8 cellular contexts compared by ENCODE assay signal in the genomic region with DNA sequence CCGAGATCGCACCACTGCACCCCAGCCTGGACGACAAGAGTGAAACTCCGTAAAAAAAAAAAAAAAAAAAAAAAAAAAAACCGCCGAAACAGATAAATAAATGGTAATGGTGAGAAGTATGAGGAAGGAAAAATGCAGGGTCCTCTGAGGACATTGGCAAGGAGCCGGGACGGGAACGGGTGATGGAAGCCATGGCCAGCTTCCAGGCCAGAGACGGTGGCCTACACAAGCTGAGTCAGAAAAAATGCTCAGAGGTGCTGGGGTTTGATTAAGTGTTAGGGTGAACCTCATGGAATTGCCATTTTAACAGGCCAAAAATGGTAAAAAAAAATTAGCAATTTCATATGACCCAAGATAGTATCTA. TPM values are rescaled to one million over a fixed set of nuclear protein-coding genes. Genes with fewer than 3 reads are reported as not detected.
DNase-seq lines count a peak whose midpoint lies in the region; ATAC-seq and TF ChIP-seq lines count a peak whose summit lies in the region.

No MANE protein-coding gene starts in this region.

- peak overlapping the region; percentile 81 for H3K27ac Mint-ChIP-seq in CD8-positive, alpha-beta T cell

- no peaks in the 10 kb centered on the region for H3K27me3 ChIP-seq in CD8-positive, alpha-beta T cell (ENCODE audit: insufficient read depth, low read length)
- H3K27me3 ChIP-seq in body of pancreas (no peaks in the 10 kb centered on the region), layer of hippocampus (ENCODE audit: control insufficient read depth, insufficient read depth, low read length) (no peaks in the 10 kb centered on the region)

- no peak for DNase-seq in CD8-positive, alpha-beta T cell
- no peak for DNase-seq in LNCaP clone FGC (ENCODE audit: low read depth)
- DNase-seq in body of pancreas, result peak; percentile 86 to 91 (median 90)
- DNase-seq in stromal cell of bone marrow (ENCODE audit: low read depth), result peak; percentile 80
- no peak for DNase-seq in NCI-H1105 treated with DMSO at 0.1 percent for 48 hours (lab: John Stamatoyannopoulos, UW)
- DNase-seq in NAMALWA (ENCODE audit: low spot score), result no peak

- H3K4me3 Mint-ChIP-seq in CD8-positive, alpha-beta T cell, result peak overlapping the region; percentile 92

- no peaks in the 10 kb centered on the region for H3K36me3 ChIP-seq in CD8-positive, alpha-beta T cell (ENCODE audit: insufficient read depth, low read length)
- H3K36me3 ChIP-seq in body of pancreas (replicated peaks in 1 of 2; ENCODE audit: insufficient read depth in 1 of 2, low read depth in 2 of 2), result no peaks in the 10 kb centered on the region

- H3K4me1 ChIP-seq in CD8-positive, alpha-beta T cell (ENCODE audit: insufficient read depth, low read length), result peaks cover 28% of the 10 kb centered on the region
- peaks cover 33% of the 10 kb centered on the region for H3K4me1 ChIP-seq in body of pancreas

- peak overlapping the region; percentile 51 for H3K27ac ChIP-seq in CD8-positive, alpha-beta T cell (ENCODE audit: low read depth, low read length)
- peak overlapping the region; percentile 85 to 95 (median 92) for H3K27ac ChIP-seq in body of pancreas
- peak overlapping the region; percentile 82 for H3K27ac ChIP-seq in layer of hippocampus (ENCODE audit: low read depth, low read length)

- H3K9me3 ChIP-seq in CD8-positive, alpha-beta T cell (ENCODE audit: low read length), result no peaks in the 10 kb centered on the region
- no peaks in the 10 kb centered on the region for H3K9me3 ChIP-seq in body of pancreas

- TF ChIP-seq CTCF in CD8-positive, alpha-beta T cell (IDR thresholded peaks at IDR 0.05), result no peak
- no peak for TF ChIP-seq CTCF in LNCaP clone FGC (IDR thresholded peaks at IDR 0.05; ENCODE audit: control insufficient read depth, extremely low read depth, insufficient read depth)
- TF ChIP-seq CTCF in body of pancreas (IDR thresholded peaks at IDR 0.05), result no peak

- intact Hi-C loops in CD8-positive, alpha-beta T cell (cut with DNase I, micrococcal nuclease), result loop anchor here in 1 of 2 experiments (2.0 kb wide), 1 partner anchor 42 kb away; no protein-coding TSS in a partner anchor
- intact Hi-C loops in body of pancreas (cut with DNase I), result no loop called here

- WGBS in body of pancreas, 2 donors, result 0 to 3% methylated on average over 10 of the region's 10 CpGs

- POLR2A ChIA-PET in CD8-positive, alpha-beta T cell (lab: Charles Lee), result interaction anchor here (1.7 to 2.3 kb wide), 3 partner anchors 42 to 68 kb away, joined by 8 to 11 read pairs (median 9); no protein-coding TSS in a partner anchor

- TF ChIP-seq POLR2A in body of pancreas (IDR thresholded peaks at IDR 0.05), result no peak

- peaks cover 40% of the 10 kb centered on the region for H3K4me1 Mint-ChIP-seq in CD8-positive, alpha-beta T cell (ENCODE audit: low read depth)

- peak overlapping the region; percentile 73 for H3K4me3 ChIP-seq in CD8-positive, alpha-beta T cell (ENCODE audit: low read depth, low read length)
- H3K4me3 ChIP-seq in LNCaP clone FGC (ENCODE audit: low read depth, low read length), result peak overlapping the region; percentile 88
- peak overlapping the region in 1 of 2 donors; percentile 22 for H3K4me3 ChIP-seq in body of pancreas

- no peak for ATAC-seq in CD8-positive, alpha-beta T cell
- ATAC-seq in body of pancreas (peak; percentile 51), HG03457 (IDR thresholded peaks at IDR 0.05; ENCODE audit: unreplicated experiment) (no peak)

- CTCF ChIA-PET in CD8-positive, alpha-beta T cell (lab: Charles Lee), result interaction anchor here (1.1 to 4.4 kb wide), 2 partner anchors 68 to 612 kb away, joined by 3 to 21 read pairs; no protein-coding TSS in a partner anchor

- H3K9me3 Mint-ChIP-seq in CD8-positive, alpha-beta T cell, result no peaks in the 10 kb centered on the region

- H3K27me3 Mint-ChIP-seq in CD8-positive, alpha-beta T cell (ENCODE audit: low read depth), result no peaks in the 10 kb centered on the region

- no peaks in the 10 kb centered on the region for H3K36me3 Mint-ChIP-seq in CD8-positive, alpha-beta T cell

RNA-seq across cellular contexts. Expression of a gene that starts 0.9 kb away (rescaled TPM):
- 1 to 10 TPM; 4.1 to 5.0 TPM for total RNA-seq in CD8-positive, alpha-beta T cell
- total RNA-seq in body of pancreas, result 10 to 100 TPM in 1 of 2 donors, 1 to 10 TPM in 1; 3.4 to 12.5 TPM

RNA-seq across cellular contexts. Expression of a gene that starts 20.1 kb away (rescaled TPM):
- 100 to 1,000 TPM; 116 TPM for total RNA-seq in CD8-positive, alpha-beta T cell
- total RNA-seq in body of pancreas, result 100 to 1,000 TPM in 1 of 2 donors, 10 to 100 TPM in 1; 47.7 to 103 TPM

RNA-seq across cellular contexts. Expression of a gene that starts 30.0 kb away (rescaled TPM):
- total RNA-seq in CD8-positive, alpha-beta T cell, result 10 to 100 TPM; 14.3 to 14.8 TPM
- total RNA-seq in body of pancreas, result 10 to 100 TPM; 69.0 to 82.7 TPM

Comparison
In these comparisons a context has a peak if more than half of its experiments do, and no peak if none do; other contexts are left out.
1. DNase-seq: peak in body of pancreas (4 of 4) and stromal cell of bone marrow (single experiment); none in CD8-positive, alpha-beta T cell (0 of 7), LNCaP clone FGC (single experiment), NCI-H1105 treated with DMSO at 0.1 percent for 48 hours (single experiment) and NAMALWA (single experiment).
2. RNA of a gene that starts 30.0 kb away (total RNA-seq): 69.0 to 82.7 TPM in body of pancreas; 14.3 to 14.8 TPM in CD8-positive, alpha-beta T cell; every median in the first group is over 4 times any median in the second.
3. Peak in every context shown above with its lines, with median percentiles within 50 percentile points of each other: H3K27ac ChIP-seq.